In the genomic region with DNA sequence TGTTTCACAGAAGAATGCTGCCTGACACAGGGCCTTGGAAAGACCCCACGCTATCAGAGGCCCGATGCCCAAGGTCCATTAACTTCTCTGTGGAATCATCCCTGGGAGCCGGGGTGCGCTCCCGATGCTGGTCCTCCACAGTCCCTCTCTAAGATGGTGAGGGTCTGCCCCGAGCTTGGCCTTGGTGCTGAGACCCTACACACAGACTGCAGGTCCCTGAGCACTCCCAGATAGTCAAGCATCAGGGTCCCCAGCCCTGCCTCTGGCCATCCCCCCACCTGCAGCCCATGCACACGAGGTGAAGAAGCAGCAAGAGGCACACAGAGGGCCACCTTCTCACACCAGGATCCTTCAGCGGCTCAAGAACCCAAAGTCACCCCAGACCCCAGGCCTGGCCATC, we compare ENCODE assay signal across 23 cellular contexts.
"Had no signal": no experiment of that assay in that cellular context is flagged by ENCODE, and none has a peak within 500 bp of the region (broad histone marks: within the 10 kb centered on the region; RNA-seq: fewer than 3 reads in every experiment).

No MANE protein-coding gene starts in this region.

- ATAC-seq: heart right ventricle; naive thymus-derived CD8-positive, alpha-beta T cell; right lobe of liver; stimulated activated effector memory CD8-positive, alpha-beta T cell treated with anti-CD3 and anti-CD28 coated beads, Interleukin-12 subunit alpha, Interleukin-12 subunit beta, amount 100 ng/mL, for 72 hours; stimulated activated naive CD8-positive, alpha-beta T cell treated with anti-CD3 and anti-CD28 coated beads, Interleukin-15, amount 100 ng/mL, for 72 hours had no signal

- H3K4me3 Mint-ChIP-seq: mesothelial cell of epicardium; naive thymus-derived CD8-positive, alpha-beta T cell; nephron; stimulated activated effector memory CD8-positive, alpha-beta T cell treated with anti-CD3 and anti-CD28 coated beads, Interleukin-12 subunit alpha, Interleukin-12 subunit beta, amount 100 ng/mL, for 72 hours; stimulated activated naive CD8-positive, alpha-beta T cell treated with anti-CD3 and anti-CD28 coated beads, Interleukin-15, amount 100 ng/mL, for 72 hours had no signal

- H3K27me3 ChIP-seq: heart right ventricle, hepatocyte, ovary, right atrium auricular region, right lobe of liver, tibial nerve, upper lobe of left lung had no signal

- H3K27ac Mint-ChIP-seq: mesothelial cell of epicardium; naive thymus-derived CD8-positive, alpha-beta T cell; progenitor cell of endocrine pancreas; stimulated activated effector memory CD8-positive, alpha-beta T cell treated with anti-CD3 and anti-CD28 coated beads, Interleukin-12 subunit alpha, Interleukin-12 subunit beta, amount 100 ng/mL, for 72 hours had no signal

- H3K9me3 ChIP-seq: left ventricle myocardium inferior, ovary, right atrium auricular region, right lobe of liver, upper lobe of left lung had no signal

- H3K4me1 Mint-ChIP-seq: stimulated activated effector memory CD8-positive, alpha-beta T cell treated with anti-CD3 and anti-CD28 coated beads, Interleukin-12 subunit alpha, Interleukin-12 subunit beta, amount 100 ng/mL, for 72 hours; stimulated activated naive CD8-positive, alpha-beta T cell treated with anti-CD3 and anti-CD28 coated beads, Interleukin-15, amount 100 ng/mL, for 72 hours had no signal

- H3K4me3 ChIP-seq: heart right ventricle, hepatocyte, left ventricle myocardium inferior, lung, ovary, right atrium auricular region, right lobe of liver, tibial nerve, upper lobe of left lung had no signal

- H2AFZ ChIP-seq: hepatocyte had no signal

- H3K27ac ChIP-seq: heart right ventricle, hepatocyte, left ventricle myocardium inferior, ovary, right atrium auricular region, right lobe of liver, tibial nerve, upper lobe of left lung had no signal

- H3K36me3 Mint-ChIP-seq: mesothelial cell of epicardium; naive thymus-derived CD8-positive, alpha-beta T cell; stimulated activated effector memory CD8-positive, alpha-beta T cell treated with anti-CD3 and anti-CD28 coated beads, Interleukin-12 subunit alpha, Interleukin-12 subunit beta, amount 100 ng/mL, for 72 hours had no signal

- H3K4me1 ChIP-seq: heart right ventricle, left ventricle myocardium inferior, right atrium auricular region, right lobe of liver, tibial nerve, upper lobe of left lung had no signal

- H3K36me3 ChIP-seq: heart right ventricle, left ventricle myocardium inferior, ovary, right atrium auricular region, right lobe of liver, tibial nerve, upper lobe of left lung had no signal

- H3K79me2 ChIP-seq: hepatocyte had no signal

- DNase-seq: heart right ventricle; islet precursor cell; left ventricle myocardium inferior; mesendoderm; naive thymus-derived CD8-positive, alpha-beta T cell; ovary; right lobe of liver; stimulated activated CD4-positive, alpha-beta T cell treated with anti-CD3 and anti-CD28 coated beads, Interleukin-12 subunit alpha, Interleukin-12 subunit beta, amount 100 ng/mL, for 4 hours; stimulated activated CD4-positive, alpha-beta T cell treated with anti-CD3 and anti-CD28 coated beads, Interleukin-15, amount 100 ng/mL, for 24 hours; stimulated activated CD4-positive, alpha-beta T cell treated with anti-CD3 and anti-CD28 coated beads, Interleukin-2, amount 100 ng/mL, for 24 hours; stimulated activated CD4-positive, alpha-beta T cell treated with anti-CD3 and anti-CD28 coated beads, Interleukin-4, amount 100 ng/mL, for 1 hour; stimulated activated naive CD4-positive, alpha-beta T cell treated with Interleukin-2 at 50 U/mL for 16 hours; stimulated activated naive CD8-positive, alpha-beta T cell treated with anti-CD3 and anti-CD28 coated beads, Interleukin-15, amount 100 ng/mL, for 72 hours; substantia nigra; upper lobe of left lung had no signal

- H3K4me2 ChIP-seq: hepatocyte had no signal
